20 cellular contexts compared by ENCODE assay signal in the genomic region with DNA sequence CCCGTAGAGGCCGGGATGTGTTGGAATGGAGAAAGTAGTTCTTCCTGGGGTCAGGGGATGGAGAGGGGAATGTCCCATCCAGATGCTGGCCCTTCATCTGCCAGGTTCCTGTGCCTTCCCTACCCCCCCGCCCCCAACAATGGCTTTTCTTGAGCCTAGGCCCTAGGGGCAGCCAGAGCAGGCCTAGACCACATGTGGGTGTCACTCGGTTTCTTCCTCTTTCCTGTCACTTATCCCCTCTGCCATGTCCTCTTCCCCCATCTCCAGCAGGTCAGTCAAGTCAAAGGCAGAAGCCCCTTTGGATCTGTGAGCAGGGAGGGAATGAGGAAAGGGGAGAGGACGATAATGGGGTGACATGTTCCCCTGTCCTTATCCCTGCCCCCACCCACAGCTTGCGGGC. TPM values are rescaled to one million over a fixed set of nuclear protein-coding genes. Genes with fewer than 3 reads are reported as not detected.
DNase-seq lines count a peak whose midpoint lies in the region; ATAC-seq and TF ChIP-seq lines count a peak whose summit lies in the region.
"Had no signal": no experiment of that assay in that cellular context is flagged by ENCODE, and none has a peak within 500 bp of the region (broad histone marks: within the 10 kb centered on the region; RNA-seq: fewer than 3 reads in every experiment).

No MANE protein-coding gene starts in this region.

- H3K27ac ChIP-seq in left ventricle myocardium inferior (replicated peaks), result peak overlapping the region; percentile 98
- H3K27ac ChIP-seq in caudate nucleus (ENCODE audit: low read depth, low read length), result peak overlapping the region; percentile 67
- peak overlapping the region; percentile 16 for H3K27ac ChIP-seq in rectal smooth muscle tissue (ENCODE audit: low read depth, low read length)
- peak overlapping the region; percentile 57 to 93 for H3K27ac ChIP-seq in aorta (ENCODE audit: low read depth in 1 of 2, low read length in 2 of 2)
- H3K27ac ChIP-seq in endodermal cell (ENCODE audit: low read depth, low read length), result no peak overlapping the region
- H3K27ac ChIP-seq: left lung had no signal

- peaks cover 21% of the 10 kb centered on the region for H3K4me1 Mint-ChIP-seq in endodermal cell

- H3K4me1 ChIP-seq in left ventricle myocardium inferior, result peaks cover 100% of the 10 kb centered on the region
- H3K4me1 ChIP-seq in rectal smooth muscle tissue (ENCODE audit: control insufficient read depth, insufficient read depth, low read length), result peaks cover 80% of the 10 kb centered on the region
- H3K4me1 ChIP-seq in aorta (ENCODE audit: control insufficient read depth in 1 of 2, insufficient read depth in 2 of 2, low read length in 2 of 2), result peaks cover 2 to 6% of the 10 kb centered on the region in 2 donors
- H3K4me1 ChIP-seq in endodermal cell (ENCODE audit: control insufficient read depth, insufficient read depth, low read length), result peaks cover 10% of the 10 kb centered on the region

- no peaks in the 10 kb centered on the region for H3K9me3 Mint-ChIP-seq in endodermal cell

- H3K9ac ChIP-seq in rectal smooth muscle tissue (ENCODE audit: low read length), result no peak overlapping the region
- no peak overlapping the region for H3K9ac ChIP-seq in endodermal cell (ENCODE audit: extremely low read depth, low read length, poor library complexity, severe bottlenecking)

- peaks cover 63% of the 10 kb centered on the region for H3K27me3 Mint-ChIP-seq in endodermal cell (ENCODE audit: insufficient read depth)

- 44 to 48% methylated on average over 6 of the region's 6 CpGs for WGBS in aorta, 2 donors
- 92 to 96% methylated on average over 2 to 5 of the region's 6 CpGs for WGBS in endodermal cell (ENCODE audit: insufficient coverage in 1 of 2, insufficient read length in 1 of 2), 2 experiments

- DNase-seq in left ventricle myocardium inferior, result no peak
- no peak for DNase-seq in Right ventricle myocardium inferior (ENCODE audit: missing footprints)
- DNase-seq in caudate nucleus (lab: John Stamatoyannopoulos, UW), result no peak
- DNase-seq in aorta, result no peak
- DNase-seq in endodermal cell, result no peak
- DNase-seq: activated CD4-positive, alpha-beta T cell treated with anti-CD3 and anti-CD28 coated beads, Interleukin-2, amount 50 U/mL, for 48 hours; activated naive CD4-positive, alpha-beta T cell treated with Interleukin-2 at 50 U/mL for 16 hours; GDM1; H7; left lung; NCI-H1417; NCI-H526; occipital lobe; stimulated activated naive CD4-positive, alpha-beta T cell; T-helper 1 cell had no signal

- H3K9me3 ChIP-seq in left ventricle myocardium inferior (replicated peaks), result no peaks in the 10 kb centered on the region
- no peaks in the 10 kb centered on the region for H3K9me3 ChIP-seq in aorta (ENCODE audit: control insufficient read depth, low read length)
- no peaks in the 10 kb centered on the region for H3K9me3 ChIP-seq in endodermal cell (ENCODE audit: control insufficient read depth, low read length)
- H3K9me3 ChIP-seq: left lung had no signal

- intact Hi-C loops in left ventricle myocardium inferior (cut with micrococcal nuclease) (loop anchor here (10.0 kb wide), 1 partner anchor 71 kb away; a partner anchor contains a TSS), Right ventricle myocardium inferior (cut with DNase I) (no loop called here), aorta (cut with DNase I) (no loop called here)

- H3K27me3 ChIP-seq in left ventricle myocardium inferior (ENCODE audit: low read depth) (no peaks in the 10 kb centered on the region), rectal smooth muscle tissue (ENCODE audit: control insufficient read depth, insufficient read depth, low read length) (no peaks in the 10 kb centered on the region), aorta (ENCODE audit: control insufficient read depth in 1 of 2, insufficient read depth in 2 of 2, low read length in 1 of 2) (no peaks in the 10 kb centered on the region), endodermal cell (ENCODE audit: control insufficient read depth, insufficient read depth, low read length, poor library complexity, severe bottlenecking) (peaks cover 35% of the 10 kb centered on the region)
- H3K27me3 ChIP-seq: left lung had no signal

- H3K36me3 ChIP-seq in left ventricle myocardium inferior, result no peaks in the 10 kb centered on the region
- H3K36me3 ChIP-seq in rectal smooth muscle tissue (ENCODE audit: control insufficient read depth, insufficient read depth, low read length), result no peaks in the 10 kb centered on the region
- H3K36me3 ChIP-seq in aorta (ENCODE audit: control insufficient read depth in 1 of 2, insufficient read depth in 2 of 2, low read length in 1 of 2), result no peaks in the 10 kb centered on the region
- no peaks in the 10 kb centered on the region for H3K36me3 ChIP-seq in endodermal cell (ENCODE audit: control insufficient read depth, insufficient read depth, low read length)
- H3K36me3 ChIP-seq: left lung had no signal

- H3K4me3 Mint-ChIP-seq in endodermal cell, result no peak overlapping the region

- H3K27ac Mint-ChIP-seq in endodermal cell, result no peak overlapping the region

- H3K36me3 Mint-ChIP-seq in endodermal cell (ENCODE audit: low read depth), result no peaks in the 10 kb centered on the region

- H3K4me3 ChIP-seq in left ventricle myocardium inferior (no peak overlapping the region), rectal smooth muscle tissue (ENCODE audit: low read length) (no peak overlapping the region), aorta (ENCODE audit: low read length in 2 of 2) (no peak overlapping the region), endodermal cell (ENCODE audit: low read length) (no peak overlapping the region)
- H3K4me3 ChIP-seq: left lung had no signal

- TF ChIP-seq CTCF in left ventricle myocardium inferior (IDR thresholded peaks at IDR 0.05; ENCODE audit: borderline replicate concordance) (no peak), endodermal cell (conservative IDR thresholded peaks at IDR 0.05) (no peak)

- ATAC-seq in Right ventricle myocardium inferior, result no peak
- ATAC-seq in aorta (ENCODE audit: low FRiP score), result no peak
- no peak for ATAC-seq in GM19397 (IDR thresholded peaks at IDR 0.05; ENCODE audit: unreplicated experiment)
- no peak for ATAC-seq in GM21786 (IDR thresholded peaks at IDR 0.05; ENCODE audit: unreplicated experiment)
- ATAC-seq: left lung, sciatic nerve had no signal

RNA-seq across cellular contexts. Expression of a gene that starts 36.4 kb away (rescaled TPM):
- 6.3 TPM for total RNA-seq in left ventricle myocardium inferior
- total RNA-seq in Right ventricle myocardium inferior, result 9.4 TPM
- 10 to 100 TPM in 1 of 2 donors, 1 to 10 TPM in 1; 8.7 to 28.6 TPM for total RNA-seq in aorta
- 1 to 10 TPM; 7.3 to 9.3 TPM for polyA plus RNA-seq in aorta
- 1 to 10 TPM; 1.9 to 2.0 TPM for total RNA-seq in endodermal cell
- polyA plus RNA-seq in endodermal cell (2013, experiment 1 of 2), result 1.00 TPM
- polyA plus RNA-seq in endodermal cell (2013, experiment 2 of 2), result 1.1 TPM
- total RNA-seq: LHCN-M2 had no signal

RNA-seq across cellular contexts. Expression of a gene that starts 50.3 kb away (rescaled TPM):
- total RNA-seq in left ventricle myocardium inferior, result 19.6 TPM
- total RNA-seq in Right ventricle myocardium inferior, result 21.1 TPM
- 10 to 100 TPM; 23.9 to 26.5 TPM for total RNA-seq in aorta
- polyA plus RNA-seq in aorta, result 10 to 100 TPM; 17.9 to 62.2 TPM
- 10 to 100 TPM; 51.3 to 66.2 TPM for total RNA-seq in endodermal cell
- polyA plus RNA-seq in endodermal cell (2013, experiment 1 of 2), result 37.5 TPM
- 35.3 TPM for polyA plus RNA-seq in endodermal cell (2013, experiment 2 of 2)

RNA-seq across cellular contexts. Expression of a gene that starts 51.8 kb away (rescaled TPM):
- total RNA-seq in left ventricle myocardium inferior, result 35.4 TPM
- 54.0 TPM for total RNA-seq in Right ventricle myocardium inferior
- total RNA-seq in aorta, result 10 to 100 TPM; 26.0 to 37.4 TPM
- polyA plus RNA-seq in aorta, result 1 to 10 TPM; 5.0 to 7.8 TPM
- total RNA-seq in endodermal cell, result 100 to 1,000 TPM; 164 to 172 TPM
- polyA plus RNA-seq in endodermal cell (2013, experiment 1 of 2), result 61.1 TPM
- polyA plus RNA-seq in endodermal cell (2013, experiment 2 of 2), result 53.8 TPM
